Comparison of ENCODE assay signal across 2 cellular contexts in genomic region chr11:75098181-75098580, GRCh38. TPM values are rescaled to one million over a fixed set of nuclear protein-coding genes. Genes with fewer than 3 reads are reported as not detected.
"Had no signal": no experiment of that assay in that cellular context is flagged by ENCODE, and none has a peak within 500 bp of the region (broad histone marks: within the 10 kb centered on the region; RNA-seq: fewer than 3 reads in every experiment).

No MANE protein-coding gene starts in this region.

RNA-seq across cellular contexts. Expression of gene OR2AT4, which starts 1.5 kb away (rescaled TPM):
- total RNA-seq: G401, GM12878 had no signal

RNA-seq across cellular contexts. Expression of gene SLCO2B1, which starts 52.7 kb away (rescaled TPM):
- total RNA-seq: G401 had no signal
